ENCODE assay signal across 23 cellular contexts in the genomic region with DNA sequence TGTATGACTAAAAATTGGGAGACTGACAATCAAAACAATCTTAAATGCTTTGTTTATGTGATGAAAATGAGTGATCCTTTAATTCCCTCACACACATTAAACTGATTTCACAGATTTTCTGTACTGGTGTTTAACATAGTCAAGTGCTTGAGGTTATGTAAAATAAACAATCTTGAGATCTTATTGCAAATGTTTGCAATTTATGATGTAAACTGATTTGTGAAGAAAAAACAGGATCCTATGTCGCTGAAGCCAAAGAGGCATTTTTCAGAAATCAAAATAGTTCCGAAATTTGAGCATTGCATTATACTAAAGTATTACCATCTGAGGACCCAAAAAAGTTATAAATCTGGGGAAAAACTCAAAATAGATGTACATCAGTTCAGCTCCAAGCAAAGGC. TPM values are rescaled to one million over a fixed set of nuclear protein-coding genes. Genes with fewer than 3 reads are reported as not detected.
"Had no signal": no experiment of that assay in that cellular context is flagged by ENCODE, and none has a peak within 500 bp of the region (broad histone marks: within the 10 kb centered on the region; RNA-seq: fewer than 3 reads in every experiment).

No MANE protein-coding gene starts in this region.

- H3K4me3 Mint-ChIP-seq: nephron; stimulated activated effector memory CD8-positive, alpha-beta T cell treated with anti-CD3 and anti-CD28 coated beads, Interleukin-12 subunit alpha, Interleukin-12 subunit beta, amount 100 ng/mL, for 72 hours; stimulated activated naive CD8-positive, alpha-beta T cell treated with anti-CD3 and anti-CD28 coated beads, Interleukin-15, Interleukin-2, amounts not matched to agents 100 ng/mL and 50 ng/mL, for 24 hours had no signal

- FAIRE-seq: pancreas had no signal

- DNase-seq: effector CD4-positive, alpha-beta T cell; head of caudate nucleus; hippocampal formation; left colon; left ventricle myocardium superior; naive B cell; occipital lobe; stimulated activated CD4-positive, alpha-beta T cell treated with anti-CD3 and anti-CD28 coated beads, Interleukin-4, amount 100 ng/mL, for 1 hour; stimulated activated CD8-positive, alpha-beta memory T cell treated with anti-CD3 and anti-CD28 coated beads, Interleukin-4, amount 100 ng/mL, for 48 hours; tibial artery had no signal

- ATAC-seq: esophagus mucosa; left colon; left ventricle myocardium superior; pancreas; right lobe of liver; stimulated activated effector memory CD8-positive, alpha-beta T cell treated with anti-CD3 and anti-CD28 coated beads, Interleukin-12 subunit alpha, Interleukin-12 subunit beta, amount 100 ng/mL, for 72 hours; upper lobe of right lung had no signal

- H3K27ac Mint-ChIP-seq: nephron; progenitor cell of endocrine pancreas; stimulated activated effector memory CD8-positive, alpha-beta T cell treated with anti-CD3 and anti-CD28 coated beads, Interleukin-12 subunit alpha, Interleukin-12 subunit beta, amount 100 ng/mL, for 72 hours; stimulated activated naive CD8-positive, alpha-beta T cell treated with anti-CD3 and anti-CD28 coated beads, Interleukin-15, Interleukin-2, amounts not matched to agents 100 ng/mL and 50 ng/mL, for 24 hours had no signal

- H3K36me3 Mint-ChIP-seq: naive B cell had no signal

- H3K27ac ChIP-seq: pancreas, right lobe of liver, upper lobe of right lung, vagina had no signal

- H3K4me1 ChIP-seq: right lobe of liver had no signal

- H3K9me3 Mint-ChIP-seq: stimulated activated effector memory CD8-positive, alpha-beta T cell treated with anti-CD3 and anti-CD28 coated beads, Interleukin-12 subunit alpha, Interleukin-12 subunit beta, amount 100 ng/mL, for 72 hours had no signal

RNA-seq across cellular contexts. Expression of a gene that starts 12.7 kb away (rescaled TPM):
- total RNA-seq: dermis microvascular lymphatic vessel endothelial cell, esophagus mucosa, kidney epithelial cell, lung microvascular endothelial cell, occipital lobe, temporal lobe had no signal
